Comparison of ENCODE assay signal across 1 cellular context in genomic region chr2:38737020-38737698, GRCh38.
TF ChIP-seq lines count a peak whose summit lies in the region.

No MANE protein-coding gene starts in this region.

TF ChIP-seq in K562, 482 proteins besides CTCF, POLR2A, EP300 and RAD21:
- 0 out of 2 replicates have a peak, but pooled peaks have one; percentile 13 for TF ChIP-seq ZFX (CRISPR knock-in tag; IDR thresholded peaks at IDR 0.05)
